In the genomic region with DNA sequence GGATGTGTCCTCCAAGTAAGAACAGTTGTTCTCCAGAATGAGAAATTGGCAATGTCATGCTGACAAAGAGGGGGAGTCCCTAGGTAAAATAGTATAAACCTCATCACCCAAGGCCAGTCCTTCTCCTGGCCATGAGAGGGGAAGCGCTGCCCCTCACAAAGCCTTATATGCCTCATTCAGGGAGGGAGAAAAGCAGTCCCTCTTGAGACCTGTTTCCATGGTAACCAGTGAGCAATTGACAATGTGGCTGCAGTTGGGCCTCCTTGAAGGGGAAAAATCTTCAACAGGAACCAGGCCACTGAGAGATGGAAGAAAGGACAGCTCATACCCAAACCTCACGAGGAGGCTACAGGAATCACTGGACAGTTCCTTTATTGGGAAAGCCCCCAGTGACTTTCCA, we compare ENCODE assay signal across 1 cellular context.
TF ChIP-seq lines count a peak whose summit lies in the region.

No MANE protein-coding gene starts in this region.

TF ChIP-seq in GM23338, 12 proteins besides CTCF, POLR2A, EP300 and RAD21 (continued from another document):
- TF ChIP-seq, protein P1, sequence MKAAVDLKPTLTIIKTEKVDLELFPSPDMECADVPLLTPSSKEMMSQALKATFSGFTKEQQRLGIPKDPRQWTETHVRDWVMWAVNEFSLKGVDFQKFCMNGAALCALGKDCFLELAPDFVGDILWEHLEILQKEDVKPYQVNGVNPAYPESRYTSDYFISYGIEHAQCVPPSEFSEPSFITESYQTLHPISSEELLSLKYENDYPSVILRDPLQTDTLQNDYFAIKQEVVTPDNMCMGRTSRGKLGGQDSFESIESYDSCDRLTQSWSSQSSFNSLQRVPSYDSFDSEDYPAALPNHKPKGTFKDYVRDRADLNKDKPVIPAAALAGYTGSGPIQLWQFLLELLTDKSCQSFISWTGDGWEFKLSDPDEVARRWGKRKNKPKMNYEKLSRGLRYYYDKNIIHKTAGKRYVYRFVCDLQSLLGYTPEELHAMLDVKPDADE (IDR thresholded peaks at IDR 0.05) = no peak
- TF ChIP-seq, protein P2, sequence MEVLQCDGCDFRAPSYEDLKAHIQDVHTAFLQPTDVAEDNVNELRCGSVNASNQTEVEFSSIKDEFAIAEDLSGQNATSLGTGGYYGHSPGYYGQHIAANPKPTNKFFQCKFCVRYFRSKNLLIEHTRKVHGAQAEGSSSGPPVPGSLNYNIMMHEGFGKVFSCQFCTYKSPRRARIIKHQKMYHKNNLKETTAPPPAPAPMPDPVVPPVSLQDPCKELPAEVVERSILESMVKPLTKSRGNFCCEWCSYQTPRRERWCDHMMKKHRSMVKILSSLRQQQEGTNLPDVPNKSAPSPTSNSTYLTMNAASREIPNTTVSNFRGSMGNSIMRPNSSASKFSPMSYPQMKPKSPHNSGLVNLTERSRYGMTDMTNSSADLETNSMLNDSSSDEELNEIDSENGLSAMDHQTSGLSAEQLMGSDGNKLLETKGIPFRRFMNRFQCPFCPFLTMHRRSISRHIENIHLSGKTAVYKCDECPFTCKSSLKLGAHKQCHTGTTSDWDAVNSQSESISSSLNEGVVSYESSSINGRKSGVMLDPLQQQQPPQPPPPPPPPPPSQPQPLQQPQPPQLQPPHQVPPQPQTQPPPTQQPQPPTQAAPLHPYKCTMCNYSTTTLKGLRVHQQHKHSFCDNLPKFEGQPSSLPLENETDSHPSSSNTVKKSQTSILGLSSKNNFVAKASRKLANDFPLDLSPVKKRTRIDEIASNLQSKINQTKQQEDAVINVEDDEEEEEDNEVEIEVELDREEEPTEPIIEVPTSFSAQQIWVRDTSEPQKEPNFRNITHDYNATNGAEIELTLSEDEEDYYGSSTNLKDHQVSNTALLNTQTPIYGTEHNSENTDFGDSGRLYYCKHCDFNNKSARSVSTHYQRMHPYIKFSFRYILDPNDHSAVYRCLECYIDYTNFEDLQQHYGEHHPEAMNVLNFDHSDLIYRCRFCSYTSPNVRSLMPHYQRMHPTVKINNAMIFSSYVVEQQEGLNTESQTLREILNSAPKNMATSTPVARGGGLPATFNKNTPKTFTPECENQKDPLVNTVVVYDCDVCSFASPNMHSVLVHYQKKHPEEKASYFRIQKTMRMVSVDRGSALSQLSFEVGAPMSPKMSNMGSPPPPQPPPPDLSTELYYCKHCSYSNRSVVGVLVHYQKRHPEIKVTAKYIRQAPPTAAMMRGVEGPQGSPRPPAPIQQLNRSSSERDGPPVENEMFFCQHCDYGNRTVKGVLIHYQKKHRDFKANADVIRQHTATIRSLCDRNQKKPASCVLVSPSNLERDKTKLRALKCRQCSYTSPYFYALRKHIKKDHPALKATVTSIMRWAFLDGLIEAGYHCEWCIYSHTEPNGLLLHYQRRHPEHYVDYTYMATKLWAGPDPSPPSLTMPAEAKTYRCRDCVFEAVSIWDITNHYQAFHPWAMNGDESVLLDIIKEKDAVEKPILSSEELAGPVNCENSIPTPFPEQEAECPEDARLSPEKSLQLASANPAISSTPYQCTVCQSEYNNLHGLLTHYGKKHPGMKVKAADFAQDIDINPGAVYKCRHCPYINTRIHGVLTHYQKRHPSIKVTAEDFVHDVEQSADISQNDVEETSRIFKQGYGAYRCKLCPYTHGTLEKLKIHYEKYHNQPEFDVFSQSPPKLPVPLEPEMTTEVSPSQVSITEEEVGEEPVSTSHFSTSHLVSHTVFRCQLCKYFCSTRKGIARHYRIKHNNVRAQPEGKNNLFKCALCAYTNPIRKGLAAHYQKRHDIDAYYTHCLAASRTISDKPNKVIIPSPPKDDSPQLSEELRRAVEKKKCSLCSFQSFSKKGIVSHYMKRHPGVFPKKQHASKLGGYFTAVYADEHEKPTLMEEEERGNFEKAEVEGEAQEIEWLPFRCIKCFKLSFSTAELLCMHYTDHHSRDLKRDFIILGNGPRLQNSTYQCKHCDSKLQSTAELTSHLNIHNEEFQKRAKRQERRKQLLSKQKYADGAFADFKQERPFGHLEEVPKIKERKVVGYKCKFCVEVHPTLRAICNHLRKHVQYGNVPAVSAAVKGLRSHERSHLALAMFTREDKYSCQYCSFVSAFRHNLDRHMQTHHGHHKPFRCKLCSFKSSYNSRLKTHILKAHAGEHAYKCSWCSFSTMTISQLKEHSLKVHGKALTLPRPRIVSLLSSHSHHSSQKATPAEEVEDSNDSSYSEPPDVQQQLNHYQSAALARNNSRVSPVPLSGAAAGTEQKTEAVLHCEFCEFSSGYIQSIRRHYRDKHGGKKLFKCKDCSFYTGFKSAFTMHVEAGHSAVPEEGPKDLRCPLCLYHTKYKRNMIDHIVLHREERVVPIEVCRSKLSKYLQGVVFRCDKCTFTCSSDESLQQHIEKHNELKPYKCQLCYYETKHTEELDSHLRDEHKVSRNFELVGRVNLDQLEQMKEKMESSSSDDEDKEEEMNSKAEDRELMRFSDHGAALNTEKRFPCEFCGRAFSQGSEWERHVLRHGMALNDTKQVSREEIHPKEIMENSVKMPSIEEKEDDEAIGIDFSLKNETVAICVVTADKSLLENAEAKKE (CRISPR knock-in tag; IDR thresholded peaks at IDR 0.05) = no peak
- no peak for TF ChIP-seq ZNF331 (CRISPR knock-in tag; IDR thresholded peaks at IDR 0.05; ENCODE audit: low read depth)
